In the genomic region with DNA sequence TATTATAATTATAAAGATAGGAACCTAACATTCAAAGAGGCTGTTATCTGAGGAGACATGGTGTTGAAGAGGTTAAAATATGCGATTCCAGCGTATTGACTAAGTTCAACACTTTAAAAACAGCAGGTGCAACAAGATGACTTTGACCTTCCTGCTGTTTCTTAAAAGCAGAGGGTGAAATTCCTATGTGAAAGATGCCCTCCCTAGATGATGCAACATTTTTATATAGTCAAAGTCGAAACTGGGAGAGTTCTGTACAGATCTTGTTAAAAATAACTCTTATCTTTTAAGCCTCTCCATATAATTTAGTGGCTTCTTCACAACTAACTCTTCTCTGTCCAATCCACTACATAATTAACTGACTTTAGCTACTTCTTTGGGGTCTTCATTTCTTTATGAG, we compare ENCODE assay signal across 26 cellular contexts. TPM values are rescaled to one million over a fixed set of nuclear protein-coding genes. Genes with fewer than 3 reads are reported as not detected.
A peak's percentile ranks its signal among the peaks of the same experiment; 100 is the strongest.
DNase-seq lines count a peak whose midpoint lies in the region; TF ChIP-seq lines count a peak whose summit lies in the region.
"Had no signal": no experiment of that assay in that cellular context is flagged by ENCODE, and none has a peak within 500 bp of the region (broad histone marks: within the 10 kb centered on the region; RNA-seq: fewer than 3 reads in every experiment).

No MANE protein-coding gene starts in this region.

- no peaks in the 10 kb centered on the region for H3K36me3 ChIP-seq in endodermal cell (ENCODE audit: control insufficient read depth, insufficient read depth, low read length)

- H3K27me3 Mint-ChIP-seq in endodermal cell (ENCODE audit: insufficient read depth): peaks cover 50% of the 10 kb centered on the region
- H3K27me3 Mint-ChIP-seq: CD8-positive, alpha-beta memory T cell had no signal

- H3K9ac ChIP-seq in endodermal cell (ENCODE audit: extremely low read depth, low read length, poor library complexity, severe bottlenecking): no peak overlapping the region
- H3K9ac ChIP-seq: GM23248, SK-N-SH had no signal

- H3K36me3 Mint-ChIP-seq in endodermal cell (ENCODE audit: low read depth): peaks cover 2% of the 10 kb centered on the region

- no peaks in the 10 kb centered on the region for H3K4me1 ChIP-seq in endodermal cell (ENCODE audit: control insufficient read depth, insufficient read depth, low read length)

- no peak overlapping the region for H3K27ac ChIP-seq in endodermal cell (ENCODE audit: low read depth, low read length)
- H3K27ac ChIP-seq: 22Rv1, C4-2B, GM23248 had no signal

- H3K9me3 ChIP-seq in endodermal cell (ENCODE audit: control insufficient read depth, low read length): no peaks in the 10 kb centered on the region
- H3K9me3 ChIP-seq: SK-N-SH had no signal

- H3K27me3 ChIP-seq in endodermal cell (ENCODE audit: control insufficient read depth, insufficient read depth, low read length, poor library complexity, severe bottlenecking): no peaks in the 10 kb centered on the region

- H3K9me3 Mint-ChIP-seq in endodermal cell: no peaks in the 10 kb centered on the region
- H3K9me3 Mint-ChIP-seq: CD8-positive, alpha-beta memory T cell had no signal

- WGBS in endodermal cell (ENCODE audit: insufficient coverage in 1 of 2, insufficient read length in 1 of 2), 2 experiments: 58 to 82% methylated on average over 2 to 3 of the region's 3 CpGs

- no peak for TF ChIP-seq CTCF in endodermal cell (conservative IDR thresholded peaks at IDR 0.05)

- H3K4me3 ChIP-seq in endodermal cell (ENCODE audit: low read length): no peak overlapping the region
- H3K4me3 ChIP-seq: GM12878, GM23248 had no signal

- H3K27ac Mint-ChIP-seq in endodermal cell: no peak overlapping the region

- DNase-seq in DMS79 treated with DMSO at 0.1 percent for 48 hours (lab: John Stamatoyannopoulos, UW) (peak; percentile 26), DMS79 (lab: John Stamatoyannopoulos, UW) (no peak), MV-4-11 (lab: John Stamatoyannopoulos, UW) (peak; percentile 30), endodermal cell (peak; percentile 2), DMS153 treated with DMSO at 0.1 percent for 48 hours (lab: John Stamatoyannopoulos, UW; ENCODE audit: unreplicated experiment) (no peak), NCI-H2029 treated with DMSO at 0.1 percent for 48 hours (lab: John Stamatoyannopoulos, UW) (no peak), DMS53 treated with DMSO at 0.1 percent for 48 hours (lab: John Stamatoyannopoulos, UW; ENCODE audit: unreplicated experiment) (no peak), C1 segment of cervical spinal cord (lab: John Stamatoyannopoulos, UW) (no peak)
- DNase-seq: ACHN; Calu3; DMS153; GM23248; Kasumi-1; NCI-H1048; NCI-H1417 treated with DMSO at 0.1 percent for 48 hours; NCI-H2107; NCI-H226; NCI-H510A treated with DMSO at 0.1 percent for 48 hours; NCI-H748 treated with DMSO at 0.1 percent for 48 hours; NK-92 treated with Interleukin-12 subunit alpha and Interleukin-12 subunit beta, amount 100 ng/mL, for 24 hours; SIG-M5; SK-N-SH had no signal

- H3K4me3 Mint-ChIP-seq in endodermal cell: no peak overlapping the region
- H3K4me3 Mint-ChIP-seq: CD8-positive, alpha-beta memory T cell had no signal

- peaks cover 26% of the 10 kb centered on the region for H3K4me1 Mint-ChIP-seq in endodermal cell

RNA-seq across cellular contexts. Expression of a gene that starts 4.4 kb away (rescaled TPM):
- 100 to 1,000 TPM in 1 of 2 donors, 10 to 100 TPM in 1; 76.9 to 110 TPM for total RNA-seq in endodermal cell
- 53.8 TPM for polyA plus RNA-seq in endodermal cell (2013, experiment 1 of 2)
- polyA plus RNA-seq in endodermal cell (2013, experiment 2 of 2): 66.2 TPM
- polyA plus RNA-seq: SK-N-SH had no signal

Comparison
In these comparisons a context has a peak if more than half of its experiments do, and no peak if none do; other contexts are left out.
1. DNase-seq: peak in DMS79 treated with DMSO at 0.1 percent for 48 hours (single experiment), MV-4-11 (single experiment) and endodermal cell (single experiment); none in DMS79 (single experiment), DMS153 treated with DMSO at 0.1 percent for 48 hours (single experiment), NCI-H2029 treated with DMSO at 0.1 percent for 48 hours (single experiment), DMS53 treated with DMSO at 0.1 percent for 48 hours (single experiment) and C1 segment of cervical spinal cord (0 of 14).